In the genomic region with DNA sequence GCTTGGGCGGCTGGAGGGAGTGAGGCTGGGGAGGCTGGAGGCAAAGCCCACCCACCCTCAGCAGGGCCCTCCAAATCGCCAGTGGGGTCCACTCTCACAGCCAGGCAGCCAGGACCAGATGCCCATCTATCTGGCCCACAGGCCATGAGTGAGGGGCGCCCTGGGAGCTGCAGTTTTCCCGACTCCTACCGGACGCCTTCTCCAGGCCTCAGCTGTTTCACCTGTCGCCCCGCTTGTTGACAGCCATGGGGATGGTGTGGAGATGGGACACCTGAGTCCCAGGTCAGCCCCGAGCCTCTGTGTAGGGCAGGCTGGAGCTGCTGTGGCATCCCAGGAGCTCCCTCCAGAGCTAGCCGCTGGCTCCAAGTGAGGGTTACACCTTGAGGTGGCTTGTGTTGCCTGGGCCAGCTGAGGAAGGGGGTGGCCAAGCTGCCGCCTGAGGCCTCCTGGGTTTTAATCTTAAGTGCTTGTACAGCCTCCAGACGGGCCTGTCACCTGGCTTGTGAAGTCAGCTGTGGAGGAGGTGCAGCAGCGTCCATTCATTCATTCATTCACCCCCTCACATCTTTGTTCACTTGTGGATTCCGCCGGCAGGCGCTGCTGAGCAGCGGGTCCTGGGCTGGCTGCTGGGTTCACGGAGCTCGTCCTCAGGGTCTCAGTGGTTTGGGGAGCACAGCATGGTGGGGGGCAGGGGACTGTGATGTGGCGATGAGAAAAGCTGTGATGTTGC, we compare ENCODE assay signal across 24 cellular contexts. TPM values are rescaled to one million over a fixed set of nuclear protein-coding genes. Genes with fewer than 3 reads are reported as not detected.
"Had no signal": no experiment of that assay in that cellular context is flagged by ENCODE, and none has a peak within 500 bp of the region (broad histone marks: within the 10 kb centered on the region; RNA-seq: fewer than 3 reads in every experiment).

No MANE protein-coding gene starts in this region.

- H3K4me3 Mint-ChIP-seq: immature natural killer cell, memory B cell, mesothelial cell of epicardium, nephron had no signal

- H2AFZ ChIP-seq: parathyroid adenoma had no signal

- H3K27ac Mint-ChIP-seq: memory B cell, mesothelial cell of epicardium, nephron had no signal

- H3K4me1 Mint-ChIP-seq: memory B cell had no signal

- ATAC-seq: gastrocnemius medialis, heart right ventricle, left cardiac atrium, lower lobe of right lung had no signal

- H3K9ac ChIP-seq: parathyroid adenoma had no signal

- H3K9me3 ChIP-seq: esophagus muscularis mucosa, gastrocnemius medialis, heart right ventricle, left ventricle myocardium inferior, lower lobe of right lung, sigmoid colon, stomach, thoracic aorta, transverse colon had no signal

- H3K4me1 ChIP-seq: gastrocnemius medialis had no signal

- H3K4me3 ChIP-seq: esophagus muscularis mucosa, gastrocnemius medialis, heart right ventricle, left ventricle myocardium inferior, lower lobe of right lung, sigmoid colon, skin epidermis, stomach, thoracic aorta, transverse colon had no signal

- H3K27ac ChIP-seq: epithelial cell of prostate, esophagus muscularis mucosa, gastrocnemius medialis, heart right ventricle, left ventricle myocardium inferior, lower lobe of right lung, parathyroid adenoma, sigmoid colon, skin epidermis, stomach, thoracic aorta had no signal

- H3K27me3 Mint-ChIP-seq: memory B cell had no signal

- H3K27me3 ChIP-seq: esophagus muscularis mucosa, gastrocnemius medialis, heart right ventricle, sigmoid colon, stomach, transverse colon had no signal

- H3K36me3 ChIP-seq: gastrocnemius medialis, heart right ventricle, left ventricle myocardium inferior, sigmoid colon, thoracic aorta, transverse colon had no signal

- H3K36me3 Mint-ChIP-seq: immature natural killer cell, memory B cell, mesothelial cell of epicardium had no signal

- H3K9me3 Mint-ChIP-seq: immature natural killer cell, memory B cell, mesothelial cell of epicardium, nephron had no signal

- DNase-seq: effector memory CD4-positive, alpha-beta T cell; gastrocnemius medialis; heart right ventricle; immature natural killer cell; left cardiac atrium; left ventricle myocardium inferior; lower lobe of right lung; sigmoid colon; stimulated activated CD4-positive, alpha-beta T cell treated with anti-CD3 and anti-CD28 coated beads, Interleukin-2, amount 100 ng/mL, for 24 hours; stimulated activated naive CD4-positive, alpha-beta T cell; stomach; substantia nigra; transverse colon had no signal

RNA-seq across cellular contexts. Expression of gene COMP, which starts 52.0 kb away (rescaled TPM):
- total RNA-seq: myocyte, pulmonary artery endothelial cell had no signal
- polyA plus RNA-seq: immature natural killer cell, keratinocyte had no signal
